ENCODE assay signal across 8 cellular contexts in the genomic region with DNA sequence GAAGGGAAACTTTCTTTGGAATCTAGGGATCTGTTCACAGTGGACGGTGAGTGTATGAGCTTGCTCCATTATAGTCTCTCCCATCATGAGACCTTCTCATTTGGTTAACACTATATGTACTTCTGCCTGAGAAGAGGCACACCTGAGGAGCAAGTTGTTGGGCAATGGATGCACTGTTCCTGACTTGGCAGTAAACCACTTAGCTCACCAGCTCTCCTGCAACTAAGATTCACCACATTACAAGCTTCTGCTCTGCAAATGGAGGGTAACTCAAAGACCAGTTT. TPM values are rescaled to one million over a fixed set of nuclear protein-coding genes. Genes with fewer than 3 reads are reported as not detected.
A peak's percentile ranks its signal among the peaks of the same experiment; 100 is the strongest.
DNase-seq lines count a peak whose midpoint lies in the region; ATAC-seq and TF ChIP-seq lines count a peak whose summit lies in the region.

No MANE protein-coding gene starts in this region.

- no peak overlapping the region for H4K8ac ChIP-seq in neuronal stem cell (ENCODE audit: low read depth, low read length)

- no peak overlapping the region for H3K23ac ChIP-seq in neuronal stem cell (ENCODE audit: low read depth, low read length, poor library complexity)

- H2BK12ac ChIP-seq in neuronal stem cell (ENCODE audit: low read length) = peak overlapping the region; percentile 59

- no CpG with 5 or more reads among the region's 1 CpG for WGBS in neuronal stem cell (ENCODE audit: extremely low coverage in 2 of 2, insufficient read length in 2 of 2, insufficient replicate concordance in 1 of 2), 2 donors

- no peak overlapping the region for H3K4ac ChIP-seq in neuronal stem cell (ENCODE audit: low read length)

- no peak overlapping the region for H3K4me3 ChIP-seq in Jurkat, Clone E6-1 (ENCODE audit: low read length)
- no peak overlapping the region for H3K4me3 ChIP-seq in neuronal stem cell (ENCODE audit: low read length in 2 of 2)

- no peaks in the 10 kb centered on the region for H3K9me3 ChIP-seq in neuronal stem cell (replicated peaks in 1 of 2; ENCODE audit: control insufficient read depth in 2 of 2, insufficient read depth in 1 of 2, low read depth in 1 of 2, low read length in 2 of 2)

- H2BK5ac ChIP-seq in neuronal stem cell (ENCODE audit: low read length) = no peak overlapping the region

- H3K36me3 Mint-ChIP-seq in Calu3 (ENCODE audit: insufficient read depth, unreplicated experiment) = no peaks in the 10 kb centered on the region
- H3K36me3 Mint-ChIP-seq in effector memory CD8-positive, alpha-beta T cell (ENCODE audit: insufficient read depth) = peaks cover 6% of the 10 kb centered on the region

- no peaks in the 10 kb centered on the region for H3K27me3 ChIP-seq in neuronal stem cell (ENCODE audit: control insufficient read depth in 3 of 3, insufficient read depth in 3 of 3, low read depth in 1 of 3, low read length in 3 of 3)

- intact Hi-C loops in Calu3 (cut with micrococcal nuclease; ENCODE audit: unreplicated experiment) = no loop called here

- peaks cover 21 to 23% of the 10 kb centered on the region in 2 donors for H3K4me1 ChIP-seq in neuronal stem cell (ENCODE audit: control insufficient read depth in 2 of 2, insufficient read depth in 1 of 2, low read depth in 1 of 2, low read length in 2 of 2)

- H3K9me3 Mint-ChIP-seq in Calu3 (ENCODE audit: low read depth, unreplicated experiment) = no peaks in the 10 kb centered on the region
- H3K9me3 Mint-ChIP-seq in effector memory CD8-positive, alpha-beta T cell = no peaks in the 10 kb centered on the region

- ATAC-seq in effector memory CD8-positive, alpha-beta T cell (replicated peaks) = no peak
- no peak for ATAC-seq in HG03095 (IDR thresholded peaks at IDR 0.05; ENCODE audit: unreplicated experiment)

- peak overlapping the region; percentile 35 for H3K27ac Mint-ChIP-seq in Calu3 (ENCODE audit: unreplicated experiment)
- H3K27ac Mint-ChIP-seq in effector memory CD8-positive, alpha-beta T cell = peak overlapping the region; percentile 93

- no peaks in the 10 kb centered on the region for H3K27me3 Mint-ChIP-seq in Calu3 (ENCODE audit: unreplicated experiment)
- no peaks in the 10 kb centered on the region for H3K27me3 Mint-ChIP-seq in effector memory CD8-positive, alpha-beta T cell

- H2BK120ac ChIP-seq in neuronal stem cell (ENCODE audit: low read depth, low read length) = no peak overlapping the region

- no peak for DNase-seq in Calu3
- DNase-seq in Jurkat, Clone E6-1 (ENCODE audit: low read depth, low spot score) = peak; percentile 25
- DNase-seq in effector memory CD8-positive, alpha-beta T cell = no peak
- no peak for DNase-seq in neuronal stem cell (ENCODE audit: low spot score)
- no peak for DNase-seq in NOMO-1 treated with dmso at 0.1 percent for 144 hours (lab: John Stamatoyannopoulos, UW; ENCODE audit: unreplicated experiment)
- no peak for DNase-seq in GM03348 (ENCODE audit: low spot score)
- DNase-seq in iPS-NIHi7 (ENCODE audit: extremely low spot score) = no peak

- H3K36me3 ChIP-seq in neuronal stem cell (replicated peaks in 1 of 2; ENCODE audit: control insufficient read depth in 2 of 2, insufficient read depth in 2 of 2, low read length in 2 of 2) = peaks cover 0 to 5% of the 10 kb centered on the region in 2 donors

- H2AK5ac ChIP-seq in neuronal stem cell (ENCODE audit: low read depth, low read length) = peak overlapping the region; percentile 22

- H3K4me3 Mint-ChIP-seq in Calu3 (ENCODE audit: low read depth, unreplicated experiment) = peak overlapping the region; percentile 20
- H3K4me3 Mint-ChIP-seq in effector memory CD8-positive, alpha-beta T cell = peak overlapping the region; percentile 87 to 92

- TF ChIP-seq CTCF in Calu3 (IDR thresholded peaks at IDR 0.05; ENCODE audit: unreplicated experiment) = no peak

- H3K4me1 Mint-ChIP-seq in Calu3 (ENCODE audit: low read depth, unreplicated experiment) = peaks cover 30% of the 10 kb centered on the region
- H3K4me1 Mint-ChIP-seq in effector memory CD8-positive, alpha-beta T cell (ENCODE audit: low read depth in 2 of 2) = peaks cover 30 to 59% of the 10 kb centered on the region in 2 donors

- no TSS peak for BruUV-seq in Calu3 (replicated peaks; lab: Mats Ljungman, UMichigan)

- CTCF ChIA-PET in Calu3 (lab: Charles Lee) = interaction anchor here (0.7 to 2.9 kb wide), 4 partner anchors 15 to 116 kb away, joined by 3 to 24 read pairs (median 4); no protein-coding TSS in a partner anchor

- peak overlapping the region; percentile 29 for H3K4me2 ChIP-seq in neuronal stem cell (ENCODE audit: insufficient read depth, low read length, poor library complexity, severe bottlenecking)

- H3K27ac ChIP-seq in neuronal stem cell (replicated peaks; ENCODE audit: low read length) = peak overlapping the region; percentile 90

- H4K91ac ChIP-seq in neuronal stem cell (ENCODE audit: low read depth, low read length, poor library complexity) = peak overlapping the region; percentile 13

- no peak overlapping the region for H3K14ac ChIP-seq in neuronal stem cell (ENCODE audit: low read length)

- no peak overlapping the region for H2AFZ ChIP-seq in neuronal stem cell (ENCODE audit: low read length)

- peak overlapping the region; percentile 50 for H3K18ac ChIP-seq in neuronal stem cell (ENCODE audit: low read length)

- H3K9ac ChIP-seq in neuronal stem cell (ENCODE audit: low read depth, low read length, poor library complexity) = no peak overlapping the region

- peaks cover 4% of the 10 kb centered on the region for H3K79me1 ChIP-seq in neuronal stem cell (ENCODE audit: low read depth, low read length)

- H2BK15ac ChIP-seq in neuronal stem cell (ENCODE audit: low read length) = peak overlapping the region; percentile 23

RNA-seq across cellular contexts. Expression of a gene that starts 10.2 kb away (rescaled TPM):
- total RNA-seq in Calu3 (2022) = 701 and 705 TPM in 2 replicates
- polyA plus RNA-seq in Jurkat, Clone E6-1 (2012; ENCODE audit: insufficient read depth, insufficient read length) = 244 TPM
- 51.9 TPM for polyA plus RNA-seq in neuronal stem cell (2013, experiment 1 of 2)
- polyA plus RNA-seq in neuronal stem cell (2013, experiment 2 of 2) = 52.8 TPM
